ENCODE assay signal across 1 cellular context in the genomic region with DNA sequence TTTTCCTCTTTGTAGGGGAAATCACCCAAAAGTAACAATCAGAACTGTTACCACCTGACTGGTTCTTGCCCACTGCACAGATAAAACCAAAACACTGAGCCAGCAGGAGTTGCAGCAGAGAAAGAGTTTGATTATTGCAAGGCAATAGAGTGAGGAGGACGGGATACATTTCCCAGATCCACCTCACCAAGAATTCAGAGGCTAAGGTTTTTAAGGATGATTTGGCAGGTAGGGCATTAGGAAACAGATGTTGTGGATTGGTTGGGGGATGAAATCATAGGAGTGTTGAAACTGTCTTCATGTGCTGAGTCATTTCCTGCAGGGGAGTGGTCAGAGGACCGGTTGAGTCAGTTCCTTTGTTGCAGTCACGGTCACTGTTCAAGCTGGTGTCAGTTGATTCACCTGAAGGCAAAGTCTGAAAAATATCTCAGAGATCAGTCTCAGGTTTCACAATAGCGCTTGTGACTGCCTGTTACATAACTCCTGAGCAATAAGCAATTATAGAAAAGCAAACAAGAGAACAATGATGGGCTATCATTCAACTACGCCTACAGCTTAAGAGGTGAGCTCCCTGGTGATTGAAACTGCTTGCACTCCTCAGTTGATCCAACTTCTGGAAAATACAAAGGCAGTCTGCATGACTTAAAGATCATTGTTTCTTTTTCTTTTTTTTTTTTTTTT.
A peak's percentile ranks its signal among the peaks of the same experiment; 100 is the strongest.
TF ChIP-seq lines count a peak whose summit lies in the region.

No MANE protein-coding gene starts in this region.

TF ChIP-seq in K562, 482 proteins besides CTCF, POLR2A, EP300 and RAD21 (continued from another document and continues in another):
- TF ChIP-seq, protein P1, sequence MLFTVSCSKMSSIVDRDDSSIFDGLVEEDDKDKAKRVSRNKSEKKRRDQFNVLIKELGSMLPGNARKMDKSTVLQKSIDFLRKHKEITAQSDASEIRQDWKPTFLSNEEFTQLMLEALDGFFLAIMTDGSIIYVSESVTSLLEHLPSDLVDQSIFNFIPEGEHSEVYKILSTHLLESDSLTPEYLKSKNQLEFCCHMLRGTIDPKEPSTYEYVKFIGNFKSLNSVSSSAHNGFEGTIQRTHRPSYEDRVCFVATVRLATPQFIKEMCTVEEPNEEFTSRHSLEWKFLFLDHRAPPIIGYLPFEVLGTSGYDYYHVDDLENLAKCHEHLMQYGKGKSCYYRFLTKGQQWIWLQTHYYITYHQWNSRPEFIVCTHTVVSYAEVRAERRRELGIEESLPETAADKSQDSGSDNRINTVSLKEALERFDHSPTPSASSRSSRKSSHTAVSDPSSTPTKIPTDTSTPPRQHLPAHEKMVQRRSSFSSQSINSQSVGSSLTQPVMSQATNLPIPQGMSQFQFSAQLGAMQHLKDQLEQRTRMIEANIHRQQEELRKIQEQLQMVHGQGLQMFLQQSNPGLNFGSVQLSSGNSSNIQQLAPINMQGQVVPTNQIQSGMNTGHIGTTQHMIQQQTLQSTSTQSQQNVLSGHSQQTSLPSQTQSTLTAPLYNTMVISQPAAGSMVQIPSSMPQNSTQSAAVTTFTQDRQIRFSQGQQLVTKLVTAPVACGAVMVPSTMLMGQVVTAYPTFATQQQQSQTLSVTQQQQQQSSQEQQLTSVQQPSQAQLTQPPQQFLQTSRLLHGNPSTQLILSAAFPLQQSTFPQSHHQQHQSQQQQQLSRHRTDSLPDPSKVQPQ (CRISPR knock-in tag; IDR thresholded peaks at IDR 0.05; ENCODE audit: borderline replicate concordance): no peak
- TF ChIP-seq ARID4B (CRISPR knock-in tag; IDR thresholded peaks at IDR 0.05) (no peak), ZC3H4 (CRISPR knock-in tag; IDR thresholded peaks at IDR 0.05; ENCODE audit: borderline replicate concordance) (no peak), PPARD (CRISPR knock-in tag; IDR thresholded peaks at IDR 0.05) (no peak), NR1H2 (CRISPR knock-in tag; IDR thresholded peaks at IDR 0.05) (no peak), SAP30 (IDR thresholded peaks at IDR 0.05; ENCODE audit: borderline replicate concordance, insufficient read depth, low read depth, low read length, poor library complexity, severe bottlenecking) (no peak), VEZF1 (CRISPR knock-in tag; IDR thresholded peaks at IDR 0.05) (peak; percentile 36), ZNF282 (CRISPR knock-in tag; IDR thresholded peaks at IDR 0.05) (no peak), ELF2 (CRISPR knock-in tag; IDR thresholded peaks at IDR 0.05) (no peak), EHMT2 (IDR thresholded peaks at IDR 0.05) (peak; percentile 75; the same call in 1 of the 2 replicates), RB1 (IDR thresholded peaks at IDR 0.05; ENCODE audit: low read depth) (no peak), ZNF143 (CRISPR knock-in tag; IDR thresholded peaks at IDR 0.05) (no peak), NBN (IDR thresholded peaks at IDR 0.05; ENCODE audit: low read depth) (peak; percentile 90), ZFPM2 (CRISPR knock-in tag; IDR thresholded peaks at IDR 0.05) (no peak), TSC22D4 (tag; IDR thresholded peaks at IDR 0.05) (no peak), HNRNPH1 (optimal IDR thresholded peaks at IDR 0.05; ENCODE audit: low read depth, low read length) (no peak), ZNF507 (tag; conservative IDR thresholded peaks at IDR 0.05) (no peak), TCFL5 (CRISPR knock-in tag; conservative IDR thresholded peaks at IDR 0.05) (no peak), PML (IDR thresholded peaks at IDR 0.05; ENCODE audit: low read length) (peak; percentile 66), MTA2 (IDR thresholded peaks at IDR 0.05; ENCODE audit: low read depth) (peak; percentile 63; the same call in 1 of the 2 replicates), ZC3H8 (IDR thresholded peaks at IDR 0.05) (no peak), MIER1 (IDR thresholded peaks at IDR 0.05; ENCODE audit: low read depth) (no peak; the same call in 1 of the 2 replicates), ZNF518B (CRISPR knock-in tag; IDR thresholded peaks at IDR 0.05) (no peak), NFE2L1 (tag; IDR thresholded peaks at IDR 0.05; ENCODE audit: borderline replicate concordance, low read depth) (peak; percentile 84), CEBPB (tag; IDR thresholded peaks at IDR 0.05) (peak; percentile 99), ZNF717 (CRISPR knock-in tag; IDR thresholded peaks at IDR 0.05) (no peak), TAF9B (IDR thresholded peaks at IDR 0.05; ENCODE audit: partially characterized antibody) (peak; percentile 95)
- TF ChIP-seq, protein P2, sequence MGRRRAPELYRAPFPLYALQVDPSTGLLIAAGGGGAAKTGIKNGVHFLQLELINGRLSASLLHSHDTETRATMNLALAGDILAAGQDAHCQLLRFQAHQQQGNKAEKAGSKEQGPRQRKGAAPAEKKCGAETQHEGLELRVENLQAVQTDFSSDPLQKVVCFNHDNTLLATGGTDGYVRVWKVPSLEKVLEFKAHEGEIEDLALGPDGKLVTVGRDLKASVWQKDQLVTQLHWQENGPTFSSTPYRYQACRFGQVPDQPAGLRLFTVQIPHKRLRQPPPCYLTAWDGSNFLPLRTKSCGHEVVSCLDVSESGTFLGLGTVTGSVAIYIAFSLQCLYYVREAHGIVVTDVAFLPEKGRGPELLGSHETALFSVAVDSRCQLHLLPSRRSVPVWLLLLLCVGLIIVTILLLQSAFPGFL (CRISPR knock-in tag; IDR thresholded peaks at IDR 0.05): no peak
- TF ChIP-seq, protein P3, sequence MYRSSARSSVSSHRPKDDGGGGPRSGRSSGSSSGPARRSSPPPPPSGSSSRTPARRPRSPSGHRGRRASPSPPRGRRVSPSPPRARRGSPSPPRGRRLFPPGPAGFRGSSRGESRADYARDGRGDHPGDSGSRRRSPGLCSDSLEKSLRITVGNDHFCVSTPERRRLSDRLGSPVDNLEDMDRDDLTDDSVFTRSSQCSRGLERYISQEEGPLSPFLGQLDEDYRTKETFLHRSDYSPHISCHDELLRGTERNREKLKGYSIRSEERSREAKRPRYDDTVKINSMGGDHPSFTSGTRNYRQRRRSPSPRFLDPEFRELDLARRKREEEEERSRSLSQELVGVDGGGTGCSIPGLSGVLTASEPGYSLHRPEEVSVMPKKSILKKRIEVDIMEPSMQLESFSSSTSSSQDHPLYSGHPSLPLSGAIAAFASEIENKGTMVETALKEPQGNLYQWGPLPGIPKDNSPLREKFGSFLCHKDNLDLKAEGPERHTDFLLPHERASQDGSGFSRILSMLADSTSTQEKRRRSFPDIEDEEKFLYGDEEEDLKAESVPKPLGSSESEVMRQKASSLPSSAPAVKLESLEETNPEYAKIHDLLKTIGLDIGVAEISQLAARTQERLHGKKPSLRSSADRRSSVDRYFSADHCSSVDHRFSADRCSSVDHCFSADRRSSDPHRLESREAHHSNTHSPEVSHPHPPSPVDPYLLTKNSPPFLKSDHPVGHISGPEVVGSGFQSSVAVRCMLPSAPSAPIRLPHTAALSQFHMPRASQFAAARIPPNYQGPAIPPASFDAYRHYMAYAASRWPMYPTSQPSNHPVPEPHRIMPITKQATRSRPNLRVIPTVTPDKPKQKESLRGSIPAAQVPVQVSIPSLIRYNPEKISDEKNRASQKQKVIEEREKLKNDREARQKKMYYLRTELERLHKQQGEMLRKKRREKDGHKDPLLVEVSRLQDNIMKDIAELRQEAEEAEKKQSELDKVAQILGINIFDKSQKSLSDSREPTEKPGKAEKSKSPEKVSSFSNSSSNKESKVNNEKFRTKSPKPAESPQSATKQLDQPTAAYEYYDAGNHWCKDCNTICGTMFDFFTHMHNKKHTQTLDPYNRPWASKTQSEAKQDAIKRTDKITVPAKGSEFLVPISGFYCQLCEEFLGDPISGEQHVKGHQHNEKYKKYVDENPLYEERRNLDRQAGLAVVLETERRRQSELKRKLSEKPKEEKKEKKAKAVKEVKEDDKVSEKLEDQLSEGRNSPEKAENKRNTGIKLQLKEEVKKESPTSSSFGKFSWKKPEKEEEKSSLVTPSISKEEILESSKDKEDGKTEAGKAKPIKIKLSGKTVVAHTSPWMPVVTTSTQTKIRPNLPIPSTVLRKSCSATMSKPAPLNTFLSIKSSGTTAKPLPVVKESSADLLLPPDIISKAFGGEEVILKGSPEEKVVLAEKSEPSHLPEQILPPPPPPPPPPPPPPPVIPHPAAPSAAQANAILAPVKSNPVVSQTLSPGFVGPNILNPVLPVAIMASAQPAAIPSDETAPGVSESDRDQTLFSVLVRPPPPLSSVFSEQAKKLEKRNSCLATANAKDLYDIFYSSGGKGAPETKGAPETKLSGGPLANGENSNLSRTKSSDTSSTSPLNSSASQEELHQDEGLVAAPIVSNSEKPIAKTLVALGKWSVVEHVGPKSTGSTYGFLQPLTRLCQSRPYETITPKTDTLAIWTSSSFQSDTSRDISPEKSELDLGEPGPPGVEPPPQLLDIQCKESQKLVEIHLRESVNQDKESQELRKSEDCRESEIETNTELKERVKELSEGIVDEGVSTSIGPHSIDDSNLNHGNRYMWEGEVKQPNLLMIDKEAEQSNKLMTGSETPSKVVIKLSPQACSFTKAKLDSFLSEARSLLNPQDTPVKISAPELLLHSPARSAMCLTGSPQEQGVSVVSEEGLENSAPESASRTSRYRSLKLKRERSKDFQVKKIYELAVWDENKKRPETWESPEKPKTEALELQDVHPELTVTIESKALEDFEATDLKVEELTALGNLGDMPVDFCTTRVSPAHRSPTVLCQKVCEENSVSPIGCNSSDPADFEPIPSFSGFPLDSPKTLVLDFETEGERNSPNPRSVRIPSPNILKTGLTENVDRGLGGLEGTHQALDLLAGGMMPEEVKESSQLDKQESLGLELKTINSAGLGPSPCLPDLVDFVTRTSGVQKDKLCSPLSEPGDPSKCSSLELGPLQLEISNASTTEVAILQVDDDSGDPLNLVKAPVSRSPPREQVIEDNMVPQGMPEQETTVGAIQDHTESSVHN (IDR thresholded peaks at IDR 0.05; ENCODE audit: borderline replicate concordance in 1 of 2, low read depth in 1 of 2): peak in 1 of 2 experiments; percentile 99; a peak in 2 of 4 replicates
- TF ChIP-seq, protein P4, sequence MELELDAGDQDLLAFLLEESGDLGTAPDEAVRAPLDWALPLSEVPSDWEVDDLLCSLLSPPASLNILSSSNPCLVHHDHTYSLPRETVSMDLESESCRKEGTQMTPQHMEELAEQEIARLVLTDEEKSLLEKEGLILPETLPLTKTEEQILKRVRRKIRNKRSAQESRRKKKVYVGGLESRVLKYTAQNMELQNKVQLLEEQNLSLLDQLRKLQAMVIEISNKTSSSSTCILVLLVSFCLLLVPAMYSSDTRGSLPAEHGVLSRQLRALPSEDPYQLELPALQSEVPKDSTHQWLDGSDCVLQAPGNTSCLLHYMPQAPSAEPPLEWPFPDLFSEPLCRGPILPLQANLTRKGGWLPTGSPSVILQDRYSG (tag; conservative IDR thresholded peaks at IDR 0.05; ENCODE audit: low read depth): no peak
